Comparison of ENCODE assay signal across 8 cellular contexts in the genomic region with DNA sequence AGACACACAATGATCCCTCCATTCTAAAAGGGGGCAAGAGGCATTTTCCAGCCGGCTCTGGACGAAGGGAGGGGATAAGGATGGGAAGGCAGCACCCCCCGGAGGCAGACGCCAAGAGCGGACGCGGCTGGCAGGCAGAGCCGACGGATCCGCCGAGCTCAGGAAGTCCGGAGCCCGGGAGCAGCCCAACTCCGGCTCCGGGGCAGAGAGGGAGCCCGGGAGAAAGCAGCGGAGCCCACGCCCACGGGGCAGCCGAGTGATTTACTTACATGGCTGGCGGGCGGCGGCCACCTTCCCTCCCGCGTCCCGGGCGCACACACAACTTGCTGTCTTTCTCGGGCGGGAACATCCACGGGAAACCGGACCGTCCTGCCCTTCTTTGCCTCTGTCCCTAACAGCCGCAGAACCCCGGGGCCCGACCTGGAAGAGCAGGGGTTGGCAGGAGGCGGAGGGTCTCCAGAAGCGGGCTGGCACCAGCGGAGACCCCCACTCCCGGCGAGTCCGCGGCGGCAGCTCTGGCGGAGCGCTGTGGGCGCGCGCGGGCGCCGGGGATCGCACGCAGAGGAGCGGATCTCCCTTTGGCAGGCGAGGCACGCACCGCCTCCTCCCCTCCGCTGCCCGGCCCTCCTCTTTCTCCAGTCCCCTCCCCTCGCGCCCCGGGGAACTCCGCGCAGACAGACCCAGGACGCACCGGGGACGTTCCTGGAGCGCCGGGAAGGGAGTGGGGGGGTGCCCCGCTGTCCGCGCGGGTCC. TPM values are rescaled to one million over a fixed set of nuclear protein-coding genes. Genes with fewer than 3 reads are reported as not detected.
DNase-seq lines count a peak whose midpoint lies in the region; ATAC-seq and TF ChIP-seq lines count a peak whose summit lies in the region.

Gene LHFPL6 (minus strand): TSS at position 580 of the 753 bp plus-strand sequence.

- no peaks in the 10 kb centered on the region for H3K9me3 ChIP-seq in thoracic aorta

- peak; percentile 59 for TF ChIP-seq POLR2A in Raji (IDR thresholded peaks at IDR 0.05; ENCODE audit: insufficient read depth, low read depth, low read length)

- H3K4me3 ChIP-seq in thoracic aorta: peak within 1 kb of the TSS; percentile 82

- H3K4me1 ChIP-seq in thoracic aorta (ENCODE audit: control insufficient read depth in 1 of 2, low read depth in 2 of 2): peaks cover 6 to 14% of the 10 kb centered on the region in 2 donors

- H3K27me3 ChIP-seq in thoracic aorta (replicated peaks; ENCODE audit: insufficient read depth): no peaks in the 10 kb centered on the region

- H3K36me3 ChIP-seq in thoracic aorta: no peaks in the 10 kb centered on the region

- peak; percentile 83 for DNase-seq in D341Med (ENCODE audit: low spot score)
- peak; percentile 56 for DNase-seq in HuH-7 (ENCODE audit: low spot score)
- DNase-seq in activated naive CD4-positive, alpha-beta T cell treated with anti-CD3 and anti-CD28 coated beads, Interleukin-2, amount 50 U/mL, for 72 hours (ENCODE audit: low spot score in 2 of 2): peak; percentile 61 to 69
- DNase-seq in globus pallidus (ENCODE audit: low spot score): peak; percentile 73
- DNase-seq in non-pigmented ciliary epithelial cell (ENCODE audit: low read depth): peak; percentile 37
- peak; percentile 64 for DNase-seq in thoracic aorta (ENCODE audit: low spot score)

- H3K36me3 Mint-ChIP-seq in activated naive CD4-positive, alpha-beta T cell treated with anti-CD3 and anti-CD28 coated beads, Interleukin-2, amount 50 U/mL, for 72 hours: no peaks in the 10 kb centered on the region

- TF ChIP-seq CTCF in thoracic aorta (IDR thresholded peaks at IDR 0.05): no peak

- H3K27ac Mint-ChIP-seq in activated naive CD4-positive, alpha-beta T cell treated with anti-CD3 and anti-CD28 coated beads, Interleukin-2, amount 50 U/mL, for 72 hours: no peak within 1 kb of the TSS

- peak within 1 kb of the TSS; percentile 85 to 90 for H3K27ac ChIP-seq in thoracic aorta

- peak; percentile 80 for ATAC-seq in GM21526 (IDR thresholded peaks at IDR 0.05; ENCODE audit: low FRiP score, unreplicated experiment)
- peak; percentile 96 to 97 for ATAC-seq in activated naive CD4-positive, alpha-beta T cell treated with anti-CD3 and anti-CD28 coated beads, Interleukin-2, amount 50 U/mL, for 72 hours
- ATAC-seq in thoracic aorta (ENCODE audit: insufficient number of reproducible peaks, low FRiP score, low read depth): peak; percentile 79

- no peaks in the 10 kb centered on the region for H3K9me3 Mint-ChIP-seq in activated naive CD4-positive, alpha-beta T cell treated with anti-CD3 and anti-CD28 coated beads, Interleukin-2, amount 50 U/mL, for 72 hours

RNA-seq across cellular contexts. Expression of gene LHFPL6, which starts in this region (rescaled TPM):
- 1 to 10 TPM in 1 of 2 donors, under 1 TPM in 1; 0.52 to 2.8 TPM for total RNA-seq in activated naive CD4-positive, alpha-beta T cell treated with anti-CD3 and anti-CD28 coated beads, Interleukin-2, amount 50 U/mL, for 72 hours
- total RNA-seq in thoracic aorta: 100 to 1,000 TPM in 1 of 2 donors, 10 to 100 TPM in 1; 99.0 to 115 TPM

Comparison
In these comparisons a context has a peak if more than half of its experiments do, and no peak if none do; other contexts are left out.
1. Peak in every context shown above with its lines: DNase-seq, ATAC-seq, H3K4me3 ChIP-seq and H3K27ac ChIP-seq.
2. RNA of gene LHFPL6 (total RNA-seq): 99.0 to 115 TPM in thoracic aorta; 0.52 to 2.8 TPM in activated naive CD4-positive, alpha-beta T cell treated with anti-CD3 and anti-CD28 coated beads, Interleukin-2, amount 50 U/mL, for 72 hours; every median in the first group is over 10 times any median in the second.